ENCODE assay signal across 1 cellular context in the genomic region with DNA sequence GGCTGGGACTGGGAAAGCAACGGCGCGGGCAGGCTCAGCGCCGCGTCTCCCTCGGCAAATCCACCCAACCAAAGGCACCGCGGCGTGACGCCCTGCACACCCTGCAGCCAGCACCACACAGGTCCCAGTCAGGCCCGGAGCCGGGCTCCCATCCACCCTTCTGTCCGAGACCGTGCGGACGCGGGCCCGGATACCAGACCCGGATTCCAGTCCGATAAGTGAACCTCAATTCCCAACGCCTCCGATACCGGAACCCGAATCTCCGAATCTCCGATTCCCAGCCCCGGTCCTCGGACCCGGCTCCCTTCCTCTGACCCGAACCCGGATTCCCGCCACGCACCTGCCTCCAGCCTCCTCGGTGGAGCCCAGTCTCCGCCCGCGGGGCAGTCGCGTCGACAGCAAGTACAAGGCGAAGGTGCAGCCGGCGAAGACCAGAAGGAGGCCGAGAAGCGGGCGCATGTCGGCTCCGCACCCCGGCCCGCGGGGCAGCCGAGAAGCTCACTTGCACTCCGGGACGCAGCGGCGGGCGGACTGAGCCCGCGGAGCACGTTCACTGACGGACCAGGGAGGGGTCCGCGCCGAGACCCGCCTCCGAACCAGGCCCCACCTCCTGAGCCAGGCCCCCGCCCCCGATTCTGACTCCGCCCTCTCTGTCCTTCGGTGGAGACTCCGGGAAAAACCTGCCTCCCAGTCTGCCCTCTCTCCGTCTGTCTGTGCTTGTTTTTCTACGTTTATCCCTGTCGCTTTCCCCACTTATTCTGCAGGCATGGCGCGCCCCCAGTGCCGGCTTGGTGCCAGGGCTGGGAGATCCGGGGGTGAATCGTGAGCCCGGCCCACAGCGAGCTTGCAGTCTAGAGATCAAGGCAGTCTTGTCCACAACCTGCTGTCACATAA.
TF ChIP-seq lines count a peak whose summit lies in the region.

A gene (minus strand): TSS at position 533 of the 894 bp plus-strand sequence. CDS start 74 bp downstream, at position 459.

TF ChIP-seq in HepG2, 621 proteins besides CTCF, POLR2A, EP300 and RAD21 (continued from another document and continues in another):
- TF ChIP-seq CBX2 (IDR thresholded peaks at IDR 0.05; ENCODE audit: low read depth, low read length): no peak
- peak; percentile 80; the same call in 1 of the 2 replicates for TF ChIP-seq CBX2 (CRISPR knock-in tag; IDR thresholded peaks at IDR 0.05; ENCODE audit: low read depth)
- TF ChIP-seq, protein P1, sequence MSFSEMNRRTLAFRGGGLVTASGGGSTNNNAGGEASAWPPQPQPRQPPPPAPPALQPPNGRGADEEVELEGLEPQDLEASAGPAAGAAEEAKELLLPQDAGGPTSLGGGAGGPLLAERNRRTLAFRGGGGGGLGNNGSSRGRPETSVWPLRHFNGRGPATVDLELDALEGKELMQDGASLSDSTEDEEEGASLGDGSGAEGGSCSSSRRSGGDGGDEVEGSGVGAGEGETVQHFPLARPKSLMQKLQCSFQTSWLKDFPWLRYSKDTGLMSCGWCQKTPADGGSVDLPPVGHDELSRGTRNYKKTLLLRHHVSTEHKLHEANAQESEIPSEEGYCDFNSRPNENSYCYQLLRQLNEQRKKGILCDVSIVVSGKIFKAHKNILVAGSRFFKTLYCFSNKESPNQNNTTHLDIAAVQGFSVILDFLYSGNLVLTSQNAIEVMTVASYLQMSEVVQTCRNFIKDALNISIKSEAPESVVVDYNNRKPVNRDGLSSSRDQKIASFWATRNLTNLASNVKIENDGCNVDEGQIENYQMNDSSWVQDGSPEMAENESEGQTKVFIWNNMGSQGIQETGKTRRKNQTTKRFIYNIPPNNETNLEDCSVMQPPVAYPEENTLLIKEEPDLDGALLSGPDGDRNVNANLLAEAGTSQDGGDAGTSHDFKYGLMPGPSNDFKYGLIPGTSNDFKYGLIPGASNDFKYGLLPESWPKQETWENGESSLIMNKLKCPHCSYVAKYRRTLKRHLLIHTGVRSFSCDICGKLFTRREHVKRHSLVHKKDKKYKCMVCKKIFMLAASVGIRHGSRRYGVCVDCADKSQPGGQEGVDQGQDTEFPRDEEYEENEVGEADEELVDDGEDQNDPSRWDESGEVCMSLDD (CRISPR knock-in tag; IDR thresholded peaks at IDR 0.05; ENCODE audit: borderline replicate concordance): peak; percentile 53; the same call in 1 of the 2 replicates
- TF ChIP-seq ZFP90 (CRISPR knock-in tag; IDR thresholded peaks at IDR 0.05; ENCODE audit: borderline replicate concordance): 0 out of 2 replicates have a peak, but pooled peaks have one; percentile 23
- peak; percentile 55; the same call in 1 of the 2 replicates for TF ChIP-seq PCBP1 (IDR thresholded peaks at IDR 0.05; ENCODE audit: borderline replicate concordance, low read depth, low read length)
- TF ChIP-seq ZNF484 (CRISPR knock-in tag; IDR thresholded peaks at IDR 0.05; ENCODE audit: borderline replicate concordance, low read depth): peak; percentile 55; the same call in 1 of the 2 replicates
- TF ChIP-seq, protein P2, sequence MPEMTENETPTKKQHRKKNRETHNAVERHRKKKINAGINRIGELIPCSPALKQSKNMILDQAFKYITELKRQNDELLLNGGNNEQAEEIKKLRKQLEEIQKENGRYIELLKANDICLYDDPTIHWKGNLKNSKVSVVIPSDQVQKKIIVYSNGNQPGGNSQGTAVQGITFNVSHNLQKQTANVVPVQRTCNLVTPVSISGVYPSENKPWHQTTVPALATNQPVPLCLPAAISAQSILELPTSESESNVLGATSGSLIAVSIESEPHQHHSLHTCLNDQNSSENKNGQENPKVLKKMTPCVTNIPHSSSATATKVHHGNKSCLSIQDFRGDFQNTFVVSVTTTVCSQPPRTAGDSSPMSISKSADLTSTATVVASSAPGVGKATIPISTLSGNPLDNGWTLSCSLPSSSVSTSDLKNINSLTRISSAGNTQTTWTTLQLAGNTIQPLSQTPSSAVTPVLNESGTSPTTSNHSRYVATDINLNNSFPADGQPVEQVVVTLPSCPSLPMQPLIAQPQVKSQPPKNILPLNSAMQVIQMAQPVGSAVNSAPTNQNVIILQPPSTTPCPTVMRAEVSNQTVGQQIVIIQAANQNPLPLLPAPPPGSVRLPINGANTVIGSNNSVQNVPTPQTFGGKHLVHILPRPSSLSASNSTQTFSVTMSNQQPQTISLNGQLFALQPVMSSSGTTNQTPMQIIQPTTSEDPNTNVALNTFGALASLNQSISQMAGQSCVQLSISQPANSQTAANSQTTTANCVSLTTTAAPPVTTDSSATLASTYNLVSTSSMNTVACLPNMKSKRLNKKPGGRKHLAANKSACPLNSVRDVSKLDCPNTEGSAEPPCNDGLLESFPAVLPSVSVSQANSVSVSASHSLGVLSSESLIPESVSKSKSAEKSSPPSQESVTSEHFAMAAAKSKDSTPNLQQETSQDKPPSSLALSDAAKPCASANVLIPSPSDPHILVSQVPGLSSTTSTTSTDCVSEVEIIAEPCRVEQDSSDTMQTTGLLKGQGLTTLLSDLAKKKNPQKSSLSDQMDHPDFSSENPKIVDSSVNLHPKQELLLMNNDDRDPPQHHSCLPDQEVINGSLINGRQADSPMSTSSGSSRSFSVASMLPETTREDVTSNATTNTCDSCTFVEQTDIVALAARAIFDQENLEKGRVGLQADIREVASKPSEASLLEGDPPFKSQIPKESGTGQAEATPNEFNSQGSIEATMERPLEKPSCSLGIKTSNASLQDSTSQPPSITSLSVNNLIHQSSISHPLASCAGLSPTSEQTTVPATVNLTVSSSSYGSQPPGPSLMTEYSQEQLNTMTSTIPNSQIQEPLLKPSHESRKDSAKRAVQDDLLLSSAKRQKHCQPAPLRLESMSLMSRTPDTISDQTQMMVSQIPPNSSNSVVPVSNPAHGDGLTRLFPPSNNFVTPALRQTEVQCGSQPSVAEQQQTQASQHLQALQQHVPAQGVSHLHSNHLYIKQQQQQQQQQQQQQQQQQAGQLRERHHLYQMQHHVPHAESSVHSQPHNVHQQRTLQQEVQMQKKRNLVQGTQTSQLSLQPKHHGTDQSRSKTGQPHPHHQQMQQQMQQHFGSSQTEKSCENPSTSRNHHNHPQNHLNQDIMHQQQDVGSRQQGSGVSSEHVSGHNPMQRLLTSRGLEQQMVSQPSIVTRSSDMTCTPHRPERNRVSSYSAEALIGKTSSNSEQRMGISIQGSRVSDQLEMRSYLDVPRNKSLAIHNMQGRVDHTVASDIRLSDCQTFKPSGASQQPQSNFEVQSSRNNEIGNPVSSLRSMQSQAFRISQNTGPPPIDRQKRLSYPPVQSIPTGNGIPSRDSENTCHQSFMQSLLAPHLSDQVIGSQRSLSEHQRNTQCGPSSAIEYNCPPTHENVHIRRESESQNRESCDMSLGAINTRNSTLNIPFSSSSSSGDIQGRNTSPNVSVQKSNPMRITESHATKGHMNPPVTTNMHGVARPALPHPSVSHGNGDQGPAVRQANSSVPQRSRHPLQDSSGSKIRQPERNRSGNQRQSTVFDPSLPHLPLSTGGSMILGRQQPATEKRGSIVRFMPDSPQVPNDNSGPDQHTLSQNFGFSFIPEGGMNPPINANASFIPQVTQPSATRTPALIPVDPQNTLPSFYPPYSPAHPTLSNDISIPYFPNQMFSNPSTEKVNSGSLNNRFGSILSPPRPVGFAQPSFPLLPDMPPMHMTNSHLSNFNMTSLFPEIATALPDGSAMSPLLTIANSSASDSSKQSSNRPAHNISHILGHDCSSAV (CRISPR knock-in tag; IDR thresholded peaks at IDR 0.05; ENCODE audit: borderline replicate concordance): no peak
- TF ChIP-seq ZNF496 (CRISPR knock-in tag; IDR thresholded peaks at IDR 0.05; ENCODE audit: insufficient replicate concordance): no peak
- peak; percentile 90 for TF ChIP-seq MAZ (IDR thresholded peaks at IDR 0.05; ENCODE audit: borderline replicate concordance, low read depth, low read length)
- TF ChIP-seq MAZ (CRISPR knock-in tag; IDR thresholded peaks at IDR 0.05; ENCODE audit: low read depth): peak; percentile 96
- TF ChIP-seq NCOA1 (CRISPR knock-in tag; IDR thresholded peaks at IDR 0.05): peak; percentile 57; the same call in 1 of the 2 replicates
- TF ChIP-seq, protein P3, sequence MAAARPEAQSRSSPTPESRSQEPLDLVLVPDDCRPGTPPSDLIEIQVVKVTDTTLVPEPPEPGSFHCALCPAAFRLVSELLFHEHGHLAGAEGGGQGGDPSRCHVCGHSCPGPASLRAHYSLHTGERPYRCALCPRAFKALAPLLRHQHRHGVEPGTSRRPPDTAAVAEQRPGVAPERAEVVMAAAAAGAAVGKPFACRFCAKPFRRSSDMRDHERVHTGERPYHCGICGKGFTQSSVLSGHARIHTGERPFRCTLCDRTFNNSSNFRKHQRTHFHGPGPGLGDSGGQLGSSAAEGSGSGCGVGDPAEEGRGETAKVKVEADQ (CRISPR knock-in tag; IDR thresholded peaks at IDR 0.05; ENCODE audit: borderline replicate concordance): peak; percentile 97; the same call in 1 of the 2 replicates
- TF ChIP-seq NFIC (IDR thresholded peaks at IDR 0.05; ENCODE audit: low read length): no peak
- 0 out of 2 replicates have a peak, but pooled peaks have one; percentile 72 for TF ChIP-seq ZNF792 (CRISPR knock-in tag; IDR thresholded peaks at IDR 0.05)
- peak; percentile 83 for TF ChIP-seq POLR2AphosphoS5 (IDR thresholded peaks at IDR 0.05; ENCODE audit: low read depth, low read length)
- no peak for TF ChIP-seq ZNF530 (CRISPR knock-in tag; IDR thresholded peaks at IDR 0.05; ENCODE audit: low read depth)
- peak; percentile 44; the same call in 1 of the 2 replicates for TF ChIP-seq ZNF546 (CRISPR knock-in tag; conservative IDR thresholded peaks at IDR 0.05)
- TF ChIP-seq NCOR1 (IDR thresholded peaks at IDR 0.05; ENCODE audit: borderline replicate concordance, low read length): peak; percentile 43; the same call in 1 of the 2 replicates
- TF ChIP-seq DNMT1 (CRISPR knock-in tag; IDR thresholded peaks at IDR 0.05): peak; percentile 70; the same call in 1 of the 2 replicates
- TF ChIP-seq MATR3 (CRISPR knock-in tag; IDR thresholded peaks at IDR 0.05): no peak
- TF ChIP-seq FOXJ3 (CRISPR knock-in tag; IDR thresholded peaks at IDR 0.05; ENCODE audit: borderline replicate concordance): 0 out of 2 replicates have a peak, but pooled peaks have one; percentile 28
- no peak; the same call in 1 of the 2 replicates for TF ChIP-seq ZNF263 (CRISPR knock-in tag; IDR thresholded peaks at IDR 0.05)
- peak; percentile 84; the same call in 1 of the 2 replicates for TF ChIP-seq ZNF713 (CRISPR knock-in tag; IDR thresholded peaks at IDR 0.05)
- TF ChIP-seq PHF8 (CRISPR knock-in tag; IDR thresholded peaks at IDR 0.05): peak; percentile 99
- peak; percentile 68; the same call in 1 of the 2 replicates for TF ChIP-seq ZNF891 (CRISPR knock-in tag; IDR thresholded peaks at IDR 0.05)
- TF ChIP-seq SAFB2 (CRISPR knock-in tag; IDR thresholded peaks at IDR 0.05; ENCODE audit: borderline replicate concordance, low read depth): peak; percentile 97
- TF ChIP-seq ZZZ3 (CRISPR knock-in tag; IDR thresholded peaks at IDR 0.05; ENCODE audit: borderline replicate concordance): peak; percentile 37; the same call in 1 of the 2 replicates
- TF ChIP-seq ZNF747 (CRISPR knock-in tag; IDR thresholded peaks at IDR 0.05; ENCODE audit: borderline replicate concordance): peak; percentile 86; the same call in 1 of the 2 replicates
- TF ChIP-seq ZNF780A (CRISPR knock-in tag; IDR thresholded peaks at IDR 0.05): peak; percentile 85; the same call in 1 of the 2 replicates
- no peak for TF ChIP-seq ZNF879 (CRISPR knock-in tag; IDR thresholded peaks at IDR 0.05)
- TF ChIP-seq ZNF678 (CRISPR knock-in tag; IDR thresholded peaks at IDR 0.05): no peak
- peak; percentile 80; the same call in 2 of the 3 replicates for TF ChIP-seq MXI1 (IDR thresholded peaks at IDR 0.05; ENCODE audit: borderline replicate concordance, low read depth, low read length)
- TF ChIP-seq NRL (CRISPR knock-in tag; IDR thresholded peaks at IDR 0.05; ENCODE audit: borderline replicate concordance): peak; percentile 92; the same call in 1 of the 2 replicates
- no peak for TF ChIP-seq NPAS2 (CRISPR knock-in tag; IDR thresholded peaks at IDR 0.05; ENCODE audit: borderline replicate concordance)
- peak; percentile 51; the same call in 1 of the 2 replicates for TF ChIP-seq HIVEP1 (CRISPR knock-in tag; IDR thresholded peaks at IDR 0.05)
- peak; percentile 86; the same call in 1 of the 2 replicates for TF ChIP-seq EEA1 (CRISPR knock-in tag; IDR thresholded peaks at IDR 0.05; ENCODE audit: borderline replicate concordance)
- peak; percentile 73 for TF ChIP-seq ZBTB20 (CRISPR knock-in tag; IDR thresholded peaks at IDR 0.05; ENCODE audit: borderline replicate concordance, low read depth)
- TF ChIP-seq NR1H2 (CRISPR knock-in tag; IDR thresholded peaks at IDR 0.05; ENCODE audit: borderline replicate concordance, low read depth): no peak
- TF ChIP-seq KLF13 (CRISPR knock-in tag; IDR thresholded peaks at IDR 0.05): peak; percentile 59; the same call in 1 of the 2 replicates
- TF ChIP-seq MEIS2 (CRISPR knock-in tag; IDR thresholded peaks at IDR 0.05): peak; percentile 81
- TF ChIP-seq ZSCAN20 (CRISPR knock-in tag; IDR thresholded peaks at IDR 0.05; ENCODE audit: borderline replicate concordance): no peak; the same call in 1 of the 2 replicates
- no peak for TF ChIP-seq TCF7 (IDR thresholded peaks at IDR 0.05; ENCODE audit: low read depth)
- TF ChIP-seq ZIK1 (CRISPR knock-in tag; IDR thresholded peaks at IDR 0.05; ENCODE audit: borderline replicate concordance, low read depth): no peak
- TF ChIP-seq, protein P4, sequence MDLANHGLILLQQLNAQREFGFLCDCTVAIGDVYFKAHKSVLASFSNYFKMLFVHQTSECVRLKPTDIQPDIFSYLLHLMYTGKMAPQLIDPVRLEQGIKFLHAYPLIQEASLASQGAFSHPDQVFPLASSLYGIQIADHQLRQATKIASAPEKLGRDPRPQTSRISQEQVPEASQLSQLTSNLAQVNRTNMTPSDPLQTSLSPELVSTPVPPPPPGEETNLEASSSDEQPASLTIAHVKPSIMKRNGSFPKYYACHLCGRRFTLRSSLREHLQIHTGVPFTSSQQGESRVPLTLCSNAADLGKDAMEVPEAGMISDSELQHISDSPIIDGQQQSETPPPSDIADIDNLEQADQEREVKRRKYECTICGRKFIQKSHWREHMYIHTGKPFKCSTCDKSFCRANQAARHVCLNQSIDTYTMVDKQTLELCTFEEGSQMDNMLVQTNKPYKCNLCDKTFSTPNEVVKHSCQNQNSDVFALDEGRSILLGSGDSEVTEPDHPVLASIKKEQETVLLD (CRISPR knock-in tag; IDR thresholded peaks at IDR 0.05; ENCODE audit: low read depth): peak; percentile 61; the same call in 1 of the 2 replicates
- no peak for TF ChIP-seq AGO1 (IDR thresholded peaks at IDR 0.05; ENCODE audit: low read depth, low read length, poor library complexity, severe bottlenecking)
- TF ChIP-seq BHLHE40 (IDR thresholded peaks at IDR 0.05; ENCODE audit: low read length): peak; percentile 65; the same call in 1 of the 2 replicates
- peak; percentile 98 for TF ChIP-seq ZNF441 (CRISPR knock-in tag; IDR thresholded peaks at IDR 0.05; ENCODE audit: borderline replicate concordance)
- peak; percentile 24 for TF ChIP-seq HNRNPK (IDR thresholded peaks at IDR 0.05; ENCODE audit: low read depth, low read length, poor library complexity, severe bottlenecking)
- no peak for TF ChIP-seq SYNCRIP (IDR thresholded peaks at IDR 0.05; ENCODE audit: insufficient read depth, low read depth, low read length)
- TF ChIP-seq, protein P5, sequence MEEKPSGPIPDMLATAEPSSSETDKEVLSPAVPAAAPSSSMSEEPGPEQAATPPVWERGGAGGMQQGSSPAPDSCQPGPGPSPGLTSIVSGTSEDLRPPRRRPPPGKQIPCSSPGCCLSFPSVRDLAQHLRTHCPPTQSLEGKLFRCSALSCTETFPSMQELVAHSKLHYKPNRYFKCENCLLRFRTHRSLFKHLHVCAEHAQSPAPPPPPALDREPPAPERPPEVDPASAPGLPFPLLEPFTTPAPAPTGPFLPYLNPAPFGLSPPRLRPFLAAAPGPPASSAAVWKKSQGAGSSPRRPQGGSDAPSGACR (CRISPR knock-in tag; IDR thresholded peaks at IDR 0.05): peak; percentile 89
- no peak; the same call in none of the 2 replicates for TF ChIP-seq ZNF572 (CRISPR knock-in tag; IDR thresholded peaks at IDR 0.05)
- peak; percentile 88 for TF ChIP-seq CCDC6 (CRISPR knock-in tag; IDR thresholded peaks at IDR 0.05)
- TF ChIP-seq NBN (conservative IDR thresholded peaks at IDR 0.05): no peak
